In genomic region chr12:121579190-121579791, GRCh38 we compare ENCODE assay signal across 8 cellular contexts. TPM values are rescaled to one million over a fixed set of nuclear protein-coding genes. Genes with fewer than 3 reads are reported as not detected.
DNase-seq lines count a peak whose midpoint lies in the region; ATAC-seq and TF ChIP-seq lines count a peak whose summit lies in the region.

No MANE protein-coding gene starts in this region.

- H2AFZ ChIP-seq in OCI-LY1 (ENCODE audit: low read length): peak overlapping the region; percentile 69; the same call in 1 of the 2 replicates

- H3K4me3 ChIP-seq in GM12865 (ENCODE audit: low read depth, low read length) (peak overlapping the region; percentile 63), OCI-LY1 (ENCODE audit: low read depth, low read length, poor library complexity, severe bottlenecking) (peak overlapping the region; percentile 74), left ventricle myocardium inferior (peak overlapping the region; percentile 74)

- H3K36me3 ChIP-seq in OCI-LY1 (ENCODE audit: insufficient read depth, low read length): peaks cover 13% of the 10 kb centered on the region; the same call in 1 of the 2 replicates
- peaks cover 17% of the 10 kb centered on the region for H3K36me3 ChIP-seq in left ventricle myocardium inferior

- H4K20me1 ChIP-seq in OCI-LY1 (ENCODE audit: insufficient read depth, low read length): no peaks in the 10 kb centered on the region

- no peaks in the 10 kb centered on the region for H3K36me3 Mint-ChIP-seq in activated naive CD8-positive, alpha-beta T cell

- H3K27me3 ChIP-seq in OCI-LY1 (ENCODE audit: insufficient read depth, low read length) (no peaks in the 10 kb centered on the region), left ventricle myocardium inferior (ENCODE audit: low read depth) (no peaks in the 10 kb centered on the region)

- H3K27me3 Mint-ChIP-seq in activated naive CD8-positive, alpha-beta T cell: no peaks in the 10 kb centered on the region

- TF ChIP-seq CTCF in GM12865 (IDR thresholded peaks at IDR 0.05; ENCODE audit: insufficient read depth, low read depth, low read length, missing control alignments): no peak
- no peak for TF ChIP-seq CTCF in OCI-LY1 (IDR thresholded peaks at IDR 0.05; ENCODE audit: low read length)
- no peak for TF ChIP-seq CTCF in left ventricle myocardium inferior (IDR thresholded peaks at IDR 0.05; ENCODE audit: borderline replicate concordance)

- H3F3A ChIP-seq in OCI-LY1 (ENCODE audit: insufficient read depth, low read length): no peaks in the 10 kb centered on the region

- H3K9ac ChIP-seq in OCI-LY1 (ENCODE audit: low read length): peak overlapping the region; percentile 64

- peaks cover 35% of the 10 kb centered on the region for H3K4me1 ChIP-seq in OCI-LY1 (ENCODE audit: insufficient read depth, low read length, severe bottlenecking)
- peaks cover 62% of the 10 kb centered on the region for H3K4me1 ChIP-seq in left ventricle myocardium inferior

- no peak overlapping the region for H3K27ac Mint-ChIP-seq in activated naive CD8-positive, alpha-beta T cell

- H3K9me2 ChIP-seq in OCI-LY1 (ENCODE audit: low read depth, low read length): no peaks in the 10 kb centered on the region

- no peak for ATAC-seq in HG03159 (IDR thresholded peaks at IDR 0.05; ENCODE audit: unreplicated experiment)
- no peak for ATAC-seq in GM18868 (IDR thresholded peaks at IDR 0.05; ENCODE audit: unreplicated experiment)
- no peak for ATAC-seq in GM19328 (IDR thresholded peaks at IDR 0.05; ENCODE audit: unreplicated experiment)

- intact Hi-C loops in left ventricle myocardium inferior (cut with micrococcal nuclease): no loop called here

- H3K27ac ChIP-seq in OCI-LY1 (ENCODE audit: low read depth, low read length, poor library complexity, severe bottlenecking) (peak overlapping the region; percentile 50), left ventricle myocardium inferior (replicated peaks) (peak overlapping the region; percentile 87)

- peak overlapping the region; percentile 97 for H3K4me3 Mint-ChIP-seq in activated naive CD8-positive, alpha-beta T cell

- H3K4me2 ChIP-seq in OCI-LY1 (ENCODE audit: low read length): peak overlapping the region; percentile 84

- H3K9me3 Mint-ChIP-seq in activated naive CD8-positive, alpha-beta T cell (ENCODE audit: low read depth): no peaks in the 10 kb centered on the region

- no peaks in the 10 kb centered on the region for H3K79me2 ChIP-seq in OCI-LY1 (ENCODE audit: insufficient read depth, low read length)

- DNase-seq in GM12865 (ENCODE audit: low read depth): peak; percentile 35
- DNase-seq in left ventricle myocardium inferior: peak; percentile 29
- peak; percentile 76 for DNase-seq in retina

- H3K4me1 Mint-ChIP-seq in activated naive CD8-positive, alpha-beta T cell (ENCODE audit: low read depth): peaks cover 40% of the 10 kb centered on the region

- no peaks in the 10 kb centered on the region for H3K9me3 ChIP-seq in OCI-LY1 (ENCODE audit: low read length)
- H3K9me3 ChIP-seq in left ventricle myocardium inferior (replicated peaks): no peaks in the 10 kb centered on the region

RNA-seq across cellular contexts. Expression of gene KDM2B, which starts 1.5 kb away (rescaled TPM):
- 13.0 TPM for total RNA-seq in left ventricle myocardium inferior

RNA-seq across cellular contexts. Expression of gene ORAI1, which starts 47.0 kb away (rescaled TPM):
- 11.4 TPM for total RNA-seq in left ventricle myocardium inferior
